8 cellular contexts compared by ENCODE assay signal in genomic region chrX:56232221-56233082, GRCh38. TPM values are rescaled to one million over a fixed set of nuclear protein-coding genes. Genes with fewer than 3 reads are reported as not detected.
DNase-seq lines count a peak whose midpoint lies in the region; ATAC-seq, FAIRE-seq and TF ChIP-seq lines count a peak whose summit lies in the region.

Gene KLF8, plus strand, starts transcription at chrX:56232356. Its CDS starts 979 bp downstream, at chrX:56233335.

- H3K27ac ChIP-seq in esophagus (ENCODE audit: low read depth in 2 of 2, low read length in 1 of 2) (peak within 1 kb of the TSS; percentile 88 to 92), tibial nerve (peak within 1 kb of the TSS; percentile 15 to 88 (median 78))

- peak; percentile 73 for ATAC-seq in GM19043 (IDR thresholded peaks at IDR 0.05; ENCODE audit: low read depth, unreplicated experiment)
- peak; percentile 79 for ATAC-seq in HG03432 (IDR thresholded peaks at IDR 0.05; ENCODE audit: unreplicated experiment)
- peak; percentile 50 to 73 (median 72) for ATAC-seq in natural killer cell

- H3K27me3 Mint-ChIP-seq in natural killer cell (ENCODE audit: low read depth in 2 of 2) = peaks cover 0 to 13% of the 10 kb centered on the region in 2 donors

- FAIRE-seq in HTR-8/SVneo (lab: Jason Lieb, UNC) = no peak

- TF ChIP-seq POLR2A in tibial nerve (IDR thresholded peaks at IDR 0.05) = no peak

- peaks cover 0 to 7% of the 10 kb centered on the region in 2 donors for H3K27me3 ChIP-seq in esophagus (ENCODE audit: control insufficient read depth in 1 of 2, insufficient read depth in 2 of 2, low read length in 2 of 2)
- peaks cover 0 to 12% of the 10 kb centered on the region in 2 donors for H3K27me3 ChIP-seq in tibial nerve

- no peaks in the 10 kb centered on the region for H3K36me3 ChIP-seq in esophagus (ENCODE audit: control insufficient read depth in 2 of 2, insufficient read depth in 2 of 2, low read length in 1 of 2)
- no peaks in the 10 kb centered on the region for H3K36me3 ChIP-seq in tibial nerve

- H3K4me3 ChIP-seq in esophagus (ENCODE audit: low read depth in 1 of 2, low read length in 2 of 2) (peak within 1 kb of the TSS; percentile 64 to 74), tibial nerve (peak within 1 kb of the TSS; percentile 21 to 60 (median 46))

- TF ChIP-seq EP300 in tibial nerve (IDR thresholded peaks at IDR 0.05) = peak in 1 of 2 donors; percentile 54

- intact Hi-C loops in natural killer cell (cut with micrococcal nuclease) = no loop called here

- H3K9me3 Mint-ChIP-seq in natural killer cell = no peaks in the 10 kb centered on the region

- H3K9me3 ChIP-seq in esophagus (ENCODE audit: control insufficient read depth in 2 of 2, insufficient read depth in 1 of 2, low read depth in 1 of 2, low read length in 1 of 2) (no peaks in the 10 kb centered on the region), tibial nerve (no peaks in the 10 kb centered on the region)

- H3K27ac Mint-ChIP-seq in natural killer cell = peak within 1 kb of the TSS; percentile 36 to 88

- no peaks in the 10 kb centered on the region for H3K36me3 Mint-ChIP-seq in natural killer cell

- WGBS in esophagus, 2 donors = 2 to 29% methylated on average over 36 to 37 of the region's 38 CpGs
- 1 to 39% methylated on average over 33 to 38 of the region's 38 CpGs for WGBS in tibial nerve, 2 donors

- H3K4me1 ChIP-seq in esophagus (ENCODE audit: control insufficient read depth in 2 of 2, insufficient read depth in 2 of 2, low read length in 1 of 2) (no peaks in the 10 kb centered on the region), tibial nerve (peaks cover 0 to 27% (median 0%) of the 10 kb centered on the region in 4 donors)

- H3K4me3 Mint-ChIP-seq in natural killer cell = peak within 1 kb of the TSS; percentile 94

- DNase-seq in AG08396 (ENCODE audit: low spot score) = peak; percentile 41
- DNase-seq in activated CD4-positive, alpha-beta T cell treated with anti-CD3 and anti-CD28 coated beads, Interleukin-2, amount 50 U/mL, for 48 hours = peak; percentile 54 to 56
- no peak for DNase-seq in natural killer cell
- peak; percentile 34 to 39 for DNase-seq in tibial nerve (ENCODE audit: low spot score in 2 of 2)
- DNase-seq in HTR-8/SVneo (ENCODE audit: insufficient read length, low spot score) = no peak

- TF ChIP-seq CTCF in natural killer cell (IDR thresholded peaks at IDR 0.05) = no peak
- TF ChIP-seq CTCF in tibial nerve (IDR thresholded peaks at IDR 0.05) = no peak

- peaks cover 18 to 35% of the 10 kb centered on the region in 2 donors for H3K4me1 Mint-ChIP-seq in natural killer cell

RNA-seq across cellular contexts. Expression of gene KLF8, which starts in this region (rescaled TPM):
- polyA plus RNA-seq in esophagus = 10 to 100 TPM; 20.0 to 30.4 TPM
- 10 to 100 TPM in 2 of 3 donors, 1 to 10 TPM in 1; 6.7 to 11.9 (median 11.2) TPM for total RNA-seq in natural killer cell
- 10 to 100 TPM; 20.5 to 28.8 (median 24.1) TPM for total RNA-seq in tibial nerve

Comparison
In these comparisons a context has a peak if more than half of its experiments do, and no peak if none do; other contexts are left out.
1. DNase-seq: peak in AG08396 (single experiment), activated CD4-positive, alpha-beta T cell treated with anti-CD3 and anti-CD28 coated beads, Interleukin-2, amount 50 U/mL, for 48 hours (2 of 2) and tibial nerve (2 of 2); none in natural killer cell (single experiment) and HTR-8/SVneo (single experiment).
2. Peak in every context shown above with its lines, with median percentiles within 50 percentile points of each other: ATAC-seq.